8 cellular contexts compared by ENCODE assay signal in the genomic region with DNA sequence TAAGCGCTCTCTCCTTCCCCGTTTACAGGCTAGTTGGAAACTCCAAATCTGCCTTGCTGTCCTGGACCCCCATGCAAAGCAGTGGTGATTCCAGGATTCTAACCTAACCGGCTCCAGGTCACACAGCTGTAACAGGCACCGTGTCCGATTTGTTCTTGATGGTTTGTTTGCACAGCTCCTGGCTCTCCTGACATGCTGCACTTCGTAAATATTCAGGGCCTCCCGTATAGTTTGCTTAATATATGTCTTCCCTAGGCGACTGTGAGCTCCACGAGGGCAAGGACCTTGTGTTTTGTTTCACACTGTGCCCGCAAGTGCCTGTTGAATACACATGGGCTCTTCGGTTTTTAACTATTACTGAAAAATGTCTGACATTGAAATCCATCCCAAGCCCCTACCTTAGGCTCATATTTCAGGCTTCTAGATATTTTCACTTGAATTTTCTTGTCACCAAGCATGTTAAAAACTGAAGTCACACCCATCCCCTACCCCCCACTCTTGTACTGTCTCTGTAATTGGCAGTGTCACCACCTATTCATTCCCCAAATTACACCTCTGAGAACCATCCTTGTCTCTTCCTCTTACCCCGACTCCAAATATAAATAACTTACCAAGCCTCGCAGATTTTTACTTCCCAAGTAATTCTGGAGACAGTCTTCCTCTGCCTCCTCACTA. TPM values are rescaled to one million over a fixed set of nuclear protein-coding genes. Genes with fewer than 3 reads are reported as not detected.
A peak's percentile ranks its signal among the peaks of the same experiment; 100 is the strongest.
DNase-seq lines count a peak whose midpoint lies in the region; ATAC-seq and TF ChIP-seq lines count a peak whose summit lies in the region.

No MANE protein-coding gene starts in this region.

- H3K9ac ChIP-seq in mammary epithelial cell (ENCODE audit: insufficient read depth, low read length) (peak overlapping the region; percentile 81), neural cell (ENCODE audit: low read length) (peak overlapping the region; percentile 91)

- H3K4me2 ChIP-seq in mammary epithelial cell (ENCODE audit: insufficient read depth, low read depth, low read length) (peak overlapping the region; percentile 95), neural cell (ENCODE audit: low read length) (peak overlapping the region; percentile 60)

- H3K79me2 ChIP-seq in mammary epithelial cell (ENCODE audit: insufficient read depth, low read length), result peaks cover 38% of the 10 kb centered on the region
- H3K79me2 ChIP-seq in neural cell (replicated peaks; ENCODE audit: insufficient read depth, low read length), result peaks cover 35% of the 10 kb centered on the region

- no peaks in the 10 kb centered on the region for H3K9me2 ChIP-seq in neural cell (ENCODE audit: insufficient read depth, low read length)

- H3K36me3 ChIP-seq in mammary epithelial cell (ENCODE audit: insufficient read depth, low read length) (no peaks in the 10 kb centered on the region), neural cell (ENCODE audit: insufficient read depth, low read length) (no peaks in the 10 kb centered on the region)

- TSS peak; percentile 29 for BruUV-seq in mammary epithelial cell (replicated peaks; lab: Mats Ljungman, UMichigan)

- intact Hi-C loops in mammary epithelial cell (cut with micrococcal nuclease), result no loop called here

- no peaks in the 10 kb centered on the region for H3K36me3 Mint-ChIP-seq in mesothelial cell of epicardium

- no peak for ATAC-seq in HG03135 (IDR thresholded peaks at IDR 0.05; ENCODE audit: unreplicated experiment)

- peaks cover 41% of the 10 kb centered on the region for H3K4me1 ChIP-seq in mammary epithelial cell (ENCODE audit: insufficient read depth, low read length)

- H3K9me3 Mint-ChIP-seq in mesothelial cell of epicardium, result no peaks in the 10 kb centered on the region

- TF ChIP-seq EP300 in neural cell (conservative IDR thresholded peaks at IDR 0.05; ENCODE audit: poor library complexity, severe bottlenecking), result no peak

- H3K27me3 Mint-ChIP-seq in mesothelial cell of epicardium (ENCODE audit: low read depth), result no peaks in the 10 kb centered on the region

- TF ChIP-seq CTCF in mammary epithelial cell (conservative IDR thresholded peaks at IDR 0.05 in 1 of 2, IDR thresholded peaks at IDR 0.05 in 1 of 2; ENCODE audit: extremely low read depth in 1 of 2, insufficient read depth in 1 of 2, low read depth in 1 of 2, low read length in 2 of 2) (no peak), neural cell (IDR thresholded peaks at IDR 0.05; ENCODE audit: poor library complexity, severe bottlenecking) (no peak), mesothelial cell of epicardium (IDR thresholded peaks at IDR 0.05; ENCODE audit: unreplicated experiment) (no peak)

- no peak for TF ChIP-seq RAD21 in neural cell (conservative IDR thresholded peaks at IDR 0.05)

- H3K9me3 ChIP-seq in mammary epithelial cell (replicated peaks; ENCODE audit: insufficient read depth, low read length) (no peaks in the 10 kb centered on the region), neural cell (ENCODE audit: low read length) (no peaks in the 10 kb centered on the region)

- WGBS in mammary epithelial cell (ENCODE audit: low coverage, missing lambda C conversion rate), result 59% methylated on average over 13 of the region's 13 CpGs

- CTCF ChIA-PET in mammary epithelial cell (lab: Charles Lee; ENCODE audit: low non-redundant PET), result no interaction called here

- H3K27ac Mint-ChIP-seq in mesothelial cell of epicardium, result no peak overlapping the region

- peak; percentile 59 for DNase-seq in DMS79 (lab: John Stamatoyannopoulos, UW)
- DNase-seq in NAMALWA (ENCODE audit: low spot score), result peak; percentile 42
- DNase-seq in mammary epithelial cell, result no peak
- no peak for DNase-seq in epidermal melanocyte (ENCODE audit: insufficient read length, low spot score)
- DNase-seq in effector CD4-positive, alpha-beta T cell, result no peak
- no peak for DNase-seq in mesothelial cell of epicardium (ENCODE audit: low spot score in 2 of 2, unreplicated experiment in 2 of 2)

- in situ Hi-C loops in mammary epithelial cell (cut with MboI; ENCODE audit: low sequenced_read_pairs in 2 of 2), result no loop called here

- H3K27ac ChIP-seq in mammary epithelial cell (ENCODE audit: insufficient read depth, low read depth, low read length) (peak overlapping the region; percentile 67), neural cell (ENCODE audit: low read length) (peak overlapping the region; percentile 96)

- H3K27me3 ChIP-seq in mammary epithelial cell (ENCODE audit: insufficient read depth, low read length) (no peaks in the 10 kb centered on the region), neural cell (ENCODE audit: insufficient read depth, low read depth, low read length) (no peaks in the 10 kb centered on the region)

- H3F3A ChIP-seq in neural cell (ENCODE audit: insufficient read depth, low read length, poor library complexity, severe bottlenecking), result peaks cover 8% of the 10 kb centered on the region

- peaks cover 29% of the 10 kb centered on the region for H3K4me1 Mint-ChIP-seq in mesothelial cell of epicardium

- peak overlapping the region; percentile 94 for H2AFZ ChIP-seq in mammary epithelial cell (ENCODE audit: low read depth, low read length)
- H2AFZ ChIP-seq in neural cell (ENCODE audit: low read depth, low read length), result peak overlapping the region; percentile 82

- H4K20me1 ChIP-seq in mammary epithelial cell (ENCODE audit: insufficient read depth, low read length), result no peaks in the 10 kb centered on the region
- peaks cover 27% of the 10 kb centered on the region for H4K20me1 ChIP-seq in neural cell (ENCODE audit: insufficient read depth)

- H3K4me3 Mint-ChIP-seq in mesothelial cell of epicardium, result no peak overlapping the region

- peak overlapping the region; percentile 43 to 62 (median 57) for H3K4me3 ChIP-seq in mammary epithelial cell (replicated peaks in 1 of 3; ENCODE audit: insufficient read depth in 1 of 3, low read depth in 2 of 3, low read length in 3 of 3)
- peak overlapping the region; percentile 89 for H3K4me3 ChIP-seq in neural cell (ENCODE audit: low read length)

- dilution Hi-C loops in mammary epithelial cell (cut with HindIII; ENCODE audit: low sequenced_read_pairs), result no loop called here

TF ChIP-seq in neural cell, 6 proteins besides CTCF, POLR2A, EP300 and RAD21:
- TF ChIP-seq POLR2AphosphoS5 (IDR thresholded peaks at IDR 0.05) (no peak), TAF1 (IDR thresholded peaks at IDR 0.05; ENCODE audit: low read depth) (no peak), EZH2 (IDR thresholded peaks at IDR 0.05; ENCODE audit: borderline replicate concordance, insufficient read depth, low read length, poor library complexity, severe bottlenecking) (no peak), MXI1 (conservative IDR thresholded peaks at IDR 0.05; ENCODE audit: poor library complexity, severe bottlenecking) (no peak), SMC3 (conservative IDR thresholded peaks at IDR 0.05; ENCODE audit: poor library complexity) (no peak)
- TF ChIP-seq, protein P1, sequence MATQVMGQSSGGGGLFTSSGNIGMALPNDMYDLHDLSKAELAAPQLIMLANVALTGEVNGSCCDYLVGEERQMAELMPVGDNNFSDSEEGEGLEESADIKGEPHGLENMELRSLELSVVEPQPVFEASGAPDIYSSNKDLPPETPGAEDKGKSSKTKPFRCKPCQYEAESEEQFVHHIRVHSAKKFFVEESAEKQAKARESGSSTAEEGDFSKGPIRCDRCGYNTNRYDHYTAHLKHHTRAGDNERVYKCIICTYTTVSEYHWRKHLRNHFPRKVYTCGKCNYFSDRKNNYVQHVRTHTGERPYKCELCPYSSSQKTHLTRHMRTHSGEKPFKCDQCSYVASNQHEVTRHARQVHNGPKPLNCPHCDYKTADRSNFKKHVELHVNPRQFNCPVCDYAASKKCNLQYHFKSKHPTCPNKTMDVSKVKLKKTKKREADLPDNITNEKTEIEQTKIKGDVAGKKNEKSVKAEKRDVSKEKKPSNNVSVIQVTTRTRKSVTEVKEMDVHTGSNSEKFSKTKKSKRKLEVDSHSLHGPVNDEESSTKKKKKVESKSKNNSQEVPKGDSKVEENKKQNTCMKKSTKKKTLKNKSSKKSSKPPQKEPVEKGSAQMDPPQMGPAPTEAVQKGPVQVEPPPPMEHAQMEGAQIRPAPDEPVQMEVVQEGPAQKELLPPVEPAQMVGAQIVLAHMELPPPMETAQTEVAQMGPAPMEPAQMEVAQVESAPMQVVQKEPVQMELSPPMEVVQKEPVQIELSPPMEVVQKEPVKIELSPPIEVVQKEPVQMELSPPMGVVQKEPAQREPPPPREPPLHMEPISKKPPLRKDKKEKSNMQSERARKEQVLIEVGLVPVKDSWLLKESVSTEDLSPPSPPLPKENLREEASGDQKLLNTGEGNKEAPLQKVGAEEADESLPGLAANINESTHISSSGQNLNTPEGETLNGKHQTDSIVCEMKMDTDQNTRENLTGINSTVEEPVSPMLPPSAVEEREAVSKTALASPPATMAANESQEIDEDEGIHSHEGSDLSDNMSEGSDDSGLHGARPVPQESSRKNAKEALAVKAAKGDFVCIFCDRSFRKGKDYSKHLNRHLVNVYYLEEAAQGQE (IDR thresholded peaks at IDR 0.05; ENCODE audit: borderline replicate concordance), result no peak

RNA-seq across cellular contexts. Expression of gene PUM2, which starts 1.0 kb away (rescaled TPM):
- total RNA-seq in mammary epithelial cell (10 to 100 TPM; 50.7 to 60.8 TPM), mesothelial cell of epicardium (113 to 122 TPM (median 120 TPM) in 3 replicates)
- polyA plus RNA-seq in mammary epithelial cell (28.5 TPM), neural cell (36.1 and 37.0 TPM in 2 replicates)
- polyA minus RNA-seq in mammary epithelial cell (48.0 TPM), neural cell (179 and 214 TPM in 2 replicates)

Comparison
In these comparisons a context has a peak if more than half of its experiments do, and no peak if none do; other contexts are left out.
1. DNase-seq: peak in DMS79 (single experiment) and NAMALWA (single experiment); none in mammary epithelial cell (single experiment), epidermal melanocyte (single experiment), effector CD4-positive, alpha-beta T cell (single experiment) and mesothelial cell of epicardium (0 of 2).